In genomic region chr12:121748571-121749265, GRCh38 we compare ENCODE assay signal across 8 cellular contexts. TPM values are rescaled to one million over a fixed set of nuclear protein-coding genes. Genes with fewer than 3 reads are reported as not detected.
DNase-seq lines count a peak whose midpoint lies in the region; ATAC-seq, FAIRE-seq and TF ChIP-seq lines count a peak whose summit lies in the region.

No MANE protein-coding gene starts in this region.

- H3K4me3 ChIP-seq in ACC112 (ENCODE audit: low read depth, low read length) (no peak overlapping the region), H7 (ENCODE audit: insufficient read depth, low read depth, low read length) (no peak overlapping the region), retinal pigment epithelial cell (ENCODE audit: low read length) (no peak overlapping the region)

- DNase-seq in H7 (peak; percentile 63), fibroblast of peridontal ligament (ENCODE audit: extremely low read depth) (peak; percentile 67), retinal pigment epithelial cell (ENCODE audit: low read depth) (peak; percentile 86), NCI-H187 (lab: John Stamatoyannopoulos, UW) (no peak), D721Med (ENCODE audit: insufficient read length, low spot score) (no peak)

- FAIRE-seq in TTC549 (lab: Jason Lieb, UNC) = peak; percentile 91
- no peak for FAIRE-seq in D721Med (lab: Jason Lieb, UNC)

- ATAC-seq in GM21360 (IDR thresholded peaks at IDR 0.05; ENCODE audit: unreplicated experiment) = no peak

- H3K36me3 ChIP-seq in ACC112 (ENCODE audit: insufficient read depth, low read length) (no peaks in the 10 kb centered on the region), H7 (replicated peaks; ENCODE audit: control insufficient read depth, insufficient read depth, low read length) (peaks cover 11% of the 10 kb centered on the region)

- peak overlapping the region; percentile 72 for H3K27ac ChIP-seq in ACC112 (ENCODE audit: low read depth, low read length)

- no peaks in the 10 kb centered on the region for H3K27me3 ChIP-seq in ACC112 (ENCODE audit: insufficient read depth, low read length)
- H3K27me3 ChIP-seq in H7 (ENCODE audit: control insufficient read depth, insufficient read depth, low read length) = no peaks in the 10 kb centered on the region

- H2AFZ ChIP-seq in ACC112 (ENCODE audit: low read length, unreplicated experiment) = no peak overlapping the region

- TF ChIP-seq CTCF in retinal pigment epithelial cell (conservative IDR thresholded peaks at IDR 0.05; ENCODE audit: low read depth, low read length) = no peak
- no peak for TF ChIP-seq CTCF in D721Med (IDR thresholded peaks at IDR 0.05; ENCODE audit: insufficient read depth, missing control alignments)

- peaks cover 13% of the 10 kb centered on the region for H3K4me1 ChIP-seq in ACC112 (ENCODE audit: control insufficient read depth, insufficient read depth, low read length, unreplicated experiment)

- H3K79me2 ChIP-seq in ACC112 (ENCODE audit: control insufficient read depth, insufficient read depth, low read length, unreplicated experiment) = no peaks in the 10 kb centered on the region

RNA-seq across cellular contexts. Expression of gene TMEM120B, which starts 36.2 kb away (rescaled TPM):
- 23.8 and 33.6 TPM in 2 replicates for total RNA-seq in H7 (2014; rRNA removed; shearing (Covaris generic))

RNA-seq across cellular contexts. Expression of gene RHOF, which starts 44.8 kb away (rescaled TPM):
- 23.8 and 25.5 TPM in 2 replicates for total RNA-seq in H7 (2014; rRNA removed; shearing (Covaris generic))

RNA-seq across cellular contexts. Expression of gene SETD1B, which starts 55.1 kb away (rescaled TPM):
- 3.5 and 4.6 TPM in 2 replicates for total RNA-seq in H7 (2014; rRNA removed; shearing (Covaris generic))

Comparison
In these comparisons a context has a peak if more than half of its experiments do, and no peak if none do; other contexts are left out.
1. DNase-seq: peak in H7 (single experiment), fibroblast of peridontal ligament (single experiment) and retinal pigment epithelial cell (single experiment); none in NCI-H187 (0 of 2) and D721Med (single experiment).